28 cellular contexts compared by ENCODE assay signal in genomic region chr2:137262600-137262999, GRCh38.
DNase-seq lines count a peak whose midpoint lies in the region; ATAC-seq and TF ChIP-seq lines count a peak whose summit lies in the region.
"Had no signal": no experiment of that assay in that cellular context is flagged by ENCODE, and none has a peak within 500 bp of the region (broad histone marks: within the 10 kb centered on the region; RNA-seq: fewer than 3 reads in every experiment).

No MANE protein-coding gene starts in this region.

- no peak overlapping the region for H3K27ac Mint-ChIP-seq in MCF 10A (ENCODE audit: low read depth, unreplicated experiment)
- H3K27ac Mint-ChIP-seq: activated naive CD8-positive, alpha-beta T cell treated with anti-CD3 and anti-CD28 coated beads, Interleukin-2, amount 10 ng/mL, durations not matched to agents 7 days and 5 days; CD8-positive, alpha-beta T cell; natural killer cell treated with Interleukin-12 subunit alpha and Interleukin-12 subunit beta and Interleukin-15 and Interleukin-18, amount 100 ng/mL, for 72 hours; T-helper 2 cell treated with Interferon-gamma antibody and Interleukin-4, amounts not matched to agents 5 μg/mL and 100 μg/mL, for 36 hours had no signal

- CTCF ChIA-PET in mammary epithelial cell (lab: Charles Lee; ENCODE audit: low non-redundant PET), result no interaction called here
- CTCF ChIA-PET in MCF 10A (lab: Yijun Ruan, JAX), result interaction anchor here (0.6 to 1.6 kb wide), 7 partner anchors 9 to 636 kb away, joined by 3 to 6 read pairs (median 3); no protein-coding TSS in a partner anchor

- H3K27me3 ChIP-seq in mammary epithelial cell (ENCODE audit: insufficient read depth, low read length), result no peaks in the 10 kb centered on the region
- H3K27me3 ChIP-seq in iPS-20b (ENCODE audit: insufficient read depth, low read length), result no peaks in the 10 kb centered on the region
- no peaks in the 10 kb centered on the region for H3K27me3 ChIP-seq in aorta (ENCODE audit: control insufficient read depth in 1 of 2, insufficient read depth in 2 of 2, low read length in 1 of 2)
- H3K27me3 ChIP-seq: esophagus muscularis mucosa, foreskin keratinocyte, hepatocyte, ovary, stomach, tibial artery had no signal

- H3K9me3 Mint-ChIP-seq in MCF 10A (ENCODE audit: unreplicated experiment), result no peaks in the 10 kb centered on the region
- H3K9me3 Mint-ChIP-seq: T-helper 2 cell treated with Interferon-gamma antibody and Interleukin-4, amounts not matched to agents 5 μg/mL and 100 μg/mL, for 36 hours had no signal

- no peak overlapping the region for H3K4me3 Mint-ChIP-seq in MCF 10A (ENCODE audit: unreplicated experiment)
- H3K4me3 Mint-ChIP-seq: activated naive CD8-positive, alpha-beta T cell treated with anti-CD3 and anti-CD28 coated beads, Interleukin-2, amount 10 ng/mL, durations not matched to agents 7 days and 5 days; CD8-positive, alpha-beta T cell; natural killer cell treated with Interleukin-12 subunit alpha and Interleukin-12 subunit beta and Interleukin-15 and Interleukin-18, amount 100 ng/mL, for 72 hours; T-helper 2 cell treated with Interferon-gamma antibody and Interleukin-4, amounts not matched to agents 5 μg/mL and 100 μg/mL, for 36 hours had no signal

- H3K36me3 Mint-ChIP-seq in MCF 10A (ENCODE audit: insufficient read depth, unreplicated experiment), result no peaks in the 10 kb centered on the region
- H3K36me3 Mint-ChIP-seq: activated naive CD8-positive, alpha-beta T cell treated with anti-CD3 and anti-CD28 coated beads, Interleukin-2, amount 10 ng/mL, durations not matched to agents 7 days and 5 days; CD8-positive, alpha-beta T cell; natural killer cell treated with Interleukin-12 subunit alpha and Interleukin-12 subunit beta and Interleukin-15 and Interleukin-18, amount 100 ng/mL, for 72 hours had no signal

- TF ChIP-seq CTCF in mammary epithelial cell (conservative IDR thresholded peaks at IDR 0.05 in 1 of 2, IDR thresholded peaks at IDR 0.05 in 1 of 2; ENCODE audit: extremely low read depth in 1 of 2, insufficient read depth in 1 of 2, low read depth in 1 of 2, low read length in 2 of 2) (no peak), MCF 10A (IDR thresholded peaks at IDR 0.05; ENCODE audit: unreplicated experiment) (no peak), GM10266 (IDR thresholded peaks at IDR 0.05; ENCODE audit: control insufficient read depth, insufficient read depth, low read depth, missing control alignments) (no peak)

- 100% methylated on average over 2 of the region's 2 CpGs for WGBS in mammary epithelial cell (ENCODE audit: low coverage, missing lambda C conversion rate)
- 50 to 52% methylated on average over 2 of the region's 2 CpGs for WGBS in aorta, 2 donors

- H3K4me3 ChIP-seq in mammary epithelial cell (replicated peaks in 1 of 3; ENCODE audit: insufficient read depth in 1 of 3, low read depth in 2 of 3, low read length in 3 of 3) (no peak overlapping the region), iPS-20b (ENCODE audit: low read length) (peak overlapping the region; percentile 50), aorta (ENCODE audit: low read length in 2 of 2) (no peak overlapping the region)
- H3K4me3 ChIP-seq: esophagus muscularis mucosa, hepatocyte, ovary, smooth muscle cell, stomach, tibial artery had no signal

- BruUV-seq in mammary epithelial cell (replicated peaks; lab: Mats Ljungman, UMichigan) (no TSS peak), MCF 10A (replicated peaks; lab: Mats Ljungman, UMichigan) (no TSS peak)

- peak overlapping the region; percentile 48 for H2AFZ ChIP-seq in mammary epithelial cell (ENCODE audit: low read depth, low read length)
- H2AFZ ChIP-seq: hepatocyte had no signal

- H3K4me1 ChIP-seq in mammary epithelial cell (ENCODE audit: insufficient read depth, low read length) (no peaks in the 10 kb centered on the region), iPS-20b (ENCODE audit: insufficient read depth, low read length) (peaks cover 22% of the 10 kb centered on the region; the same call in 1 of the 2 replicates), aorta (ENCODE audit: control insufficient read depth in 1 of 2, insufficient read depth in 2 of 2, low read length in 2 of 2) (no peaks in the 10 kb centered on the region)
- H3K4me1 ChIP-seq: esophagus muscularis mucosa, foreskin keratinocyte, stomach, tibial artery had no signal

- no peaks in the 10 kb centered on the region for H4K20me1 ChIP-seq in mammary epithelial cell (ENCODE audit: insufficient read depth, low read length)

- in situ Hi-C loops in mammary epithelial cell (cut with MboI; ENCODE audit: low sequenced_read_pairs in 2 of 2), result no loop called here

- H3K9ac ChIP-seq in mammary epithelial cell (ENCODE audit: insufficient read depth, low read length) (no peak overlapping the region), iPS-20b (ENCODE audit: low read depth, low read length) (peak overlapping the region; percentile 36; the same call in 1 of the 2 replicates)

- intact Hi-C loops in mammary epithelial cell (cut with micrococcal nuclease) (no loop called here), MCF 10A (cut with micrococcal nuclease) (no loop called here), aorta (cut with DNase I) (no loop called here)

- H3K9me3 ChIP-seq in mammary epithelial cell (replicated peaks; ENCODE audit: insufficient read depth, low read length) (no peaks in the 10 kb centered on the region), iPS-20b (ENCODE audit: insufficient read depth, low read depth, low read length) (no peaks in the 10 kb centered on the region), aorta (ENCODE audit: control insufficient read depth, low read length) (no peaks in the 10 kb centered on the region)
- H3K9me3 ChIP-seq: esophagus muscularis mucosa, ovary, stomach, tibial artery had no signal

- no peak for DNase-seq in mammary epithelial cell
- DNase-seq in MCF 10A (ENCODE audit: unreplicated experiment), result no peak
- peak; percentile 95 for DNase-seq in NCI-H82 (lab: John Stamatoyannopoulos, UW)
- DNase-seq in HK-2 (ENCODE audit: unreplicated experiment), result no peak
- DNase-seq in GM10266 (ENCODE audit: extremely low spot score), result no peak
- DNase-seq in aorta, result no peak
- DNase-seq: activated CD4-positive, alpha-beta T cell treated with anti-CD3 and anti-CD28 coated beads for 4 hours; activated gamma-delta T cell; activated naive CD8-positive, alpha-beta T cell treated with anti-CD3 and anti-CD28 coated beads, Interleukin-2, amount 10 ng/mL, durations not matched to agents 7 days and 5 days; activated T-cell treated with anti-CD3 and anti-CD28 coated beads, Interleukin-2, amount 50 U/mL, for 1 hour; caudate nucleus; CD8-positive, alpha-beta T cell; foreskin keratinocyte; ovary; SHP77 treated with DMSO at 0.1 percent for 48 hours; stimulated activated CD4-positive, alpha-beta T cell treated with anti-CD3 and anti-CD28 coated beads, Interleukin-1b, Interleukin-23, amount 100 ng/mL, for 48 hours; stimulated activated CD8-positive, alpha-beta memory T cell treated with anti-CD3 and anti-CD28 coated beads, Interleukin-4, amount 100 ng/mL, for 48 hours; stomach; tibial artery had no signal

- H3K4me2 ChIP-seq in mammary epithelial cell (ENCODE audit: insufficient read depth, low read depth, low read length), result no peak overlapping the region
- H3K4me2 ChIP-seq: hepatocyte, smooth muscle cell had no signal

- dilution Hi-C loops in mammary epithelial cell (cut with HindIII; ENCODE audit: low sequenced_read_pairs), result no loop called here

- H3K36me3 ChIP-seq in mammary epithelial cell (ENCODE audit: insufficient read depth, low read length) (no peaks in the 10 kb centered on the region), iPS-20b (ENCODE audit: insufficient read depth, low read depth, low read length) (no peaks in the 10 kb centered on the region), aorta (ENCODE audit: control insufficient read depth in 1 of 2, insufficient read depth in 2 of 2, low read length in 1 of 2) (no peaks in the 10 kb centered on the region)
- H3K36me3 ChIP-seq: esophagus muscularis mucosa, ovary, stomach, tibial artery had no signal

- H3K27me3 Mint-ChIP-seq in MCF 10A (ENCODE audit: insufficient read depth, unreplicated experiment), result no peaks in the 10 kb centered on the region
- H3K27me3 Mint-ChIP-seq: activated naive CD8-positive, alpha-beta T cell treated with anti-CD3 and anti-CD28 coated beads, Interleukin-2, amount 10 ng/mL, durations not matched to agents 7 days and 5 days; natural killer cell treated with Interleukin-12 subunit alpha and Interleukin-12 subunit beta and Interleukin-15 and Interleukin-18, amount 100 ng/mL, for 72 hours had no signal

- POLR2A ChIA-PET in MCF 10A (lab: Yijun Ruan, JAX), result interaction anchor here (1.2 kb wide), 1 partner anchor 91 kb away, joined by 3 read pairs; no protein-coding TSS in a partner anchor

- H3K79me2 ChIP-seq in mammary epithelial cell (ENCODE audit: insufficient read depth, low read length), result no peaks in the 10 kb centered on the region
- H3K79me2 ChIP-seq: hepatocyte had no signal

- ATAC-seq in HG02759 (IDR thresholded peaks at IDR 0.05; ENCODE audit: unreplicated experiment) (no peak), aorta (ENCODE audit: low FRiP score) (no peak)
- ATAC-seq: CD8-positive, alpha-beta T cell; foreskin keratinocyte; natural killer cell treated with Interleukin-12 subunit alpha and Interleukin-12 subunit beta and Interleukin-15 and Interleukin-18, amount 100 ng/mL, for 72 hours; Panc1 had no signal

- H3K4me1 Mint-ChIP-seq in MCF 10A (ENCODE audit: insufficient read depth, unreplicated experiment), result peaks cover 8% of the 10 kb centered on the region
- H3K4me1 Mint-ChIP-seq: activated naive CD8-positive, alpha-beta T cell treated with anti-CD3 and anti-CD28 coated beads, Interleukin-2, amount 10 ng/mL, durations not matched to agents 7 days and 5 days had no signal

- H3K27ac ChIP-seq in mammary epithelial cell (ENCODE audit: insufficient read depth, low read depth, low read length) (no peak overlapping the region), iPS-20b (ENCODE audit: low read length) (no peak overlapping the region), aorta (ENCODE audit: low read depth in 1 of 2, low read length in 2 of 2) (no peak overlapping the region)
- H3K27ac ChIP-seq: esophagus muscularis mucosa, foreskin keratinocyte, hepatocyte, HL-60, ovary, stomach, tibial artery had no signal
